ENCODE assay signal across 8 cellular contexts in the genomic region with DNA sequence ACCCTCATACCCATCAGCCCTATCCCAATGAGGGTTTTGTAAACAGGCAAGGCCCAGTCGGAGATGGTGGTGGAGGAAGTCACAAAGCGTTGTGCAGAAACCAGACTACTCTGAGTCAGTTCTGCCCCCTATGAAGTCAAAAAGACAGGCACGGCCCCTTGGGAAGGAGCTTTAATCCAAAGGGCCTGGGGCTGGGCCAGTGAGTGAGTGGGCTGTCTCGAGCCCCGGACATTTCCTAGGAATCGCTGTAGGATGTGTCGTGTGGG. TPM values are rescaled to one million over a fixed set of nuclear protein-coding genes. Genes with fewer than 3 reads are reported as not detected.
A peak's percentile ranks its signal among the peaks of the same experiment; 100 is the strongest.
DNase-seq lines count a peak whose midpoint lies in the region; ATAC-seq and TF ChIP-seq lines count a peak whose summit lies in the region.

No MANE protein-coding gene starts in this region.

- TF ChIP-seq CTCF in Calu3 (IDR thresholded peaks at IDR 0.05; ENCODE audit: unreplicated experiment): no peak
- no peak for TF ChIP-seq CTCF in omental fat pad (IDR thresholded peaks at IDR 0.05)

- BruUV-seq in Calu3 (replicated peaks; lab: Mats Ljungman, UMichigan): no TSS peak

- peaks cover 10% of the 10 kb centered on the region for H3K4me1 ChIP-seq in effector memory CD4-positive, alpha-beta T cell (ENCODE audit: control insufficient read depth, insufficient read depth, low read length, poor library complexity, severe bottlenecking)

- no peaks in the 10 kb centered on the region for H3K27me3 Mint-ChIP-seq in Calu3 (ENCODE audit: unreplicated experiment)

- peak overlapping the region; percentile 10 for H3K27ac ChIP-seq in effector memory CD4-positive, alpha-beta T cell (ENCODE audit: insufficient read depth, low read length, poor library complexity, severe bottlenecking)

- H3K4me1 Mint-ChIP-seq in Calu3 (ENCODE audit: low read depth, unreplicated experiment): peaks cover 34% of the 10 kb centered on the region

- DNase-seq in Calu3: no peak
- DNase-seq in NCI-H526 treated with DMSO at 0.1 percent for 48 hours (lab: John Stamatoyannopoulos, UW): peak; percentile 45
- DNase-seq in effector memory CD4-positive, alpha-beta T cell: no peak
- no peak for DNase-seq in omental fat pad (ENCODE audit: low spot score)
- DNase-seq in D341Med (ENCODE audit: low spot score): no peak
- DNase-seq in NCI-H524 (lab: John Stamatoyannopoulos, UW): no peak
- DNase-seq in NK-92 (lab: John Stamatoyannopoulos, UW; ENCODE audit: unreplicated experiment): no peak

- H3K4me3 Mint-ChIP-seq in Calu3 (ENCODE audit: low read depth, unreplicated experiment): peak overlapping the region; percentile 88

- ATAC-seq in omental fat pad (ENCODE audit: low FRiP score) (peak; percentile 22), HG03571 (IDR thresholded peaks at IDR 0.05; ENCODE audit: unreplicated experiment) (no peak)

- H3K4me3 ChIP-seq in effector memory CD4-positive, alpha-beta T cell (ENCODE audit: insufficient read depth, low read depth, low read length, poor library complexity, severe bottlenecking): no peak overlapping the region

- CTCF ChIA-PET in Calu3 (lab: Charles Lee): interaction anchor here (0.8 to 7.5 kb wide), 21 partner anchors 8 to 451 kb away, joined by 3 to 101 read pairs (median 4); no protein-coding TSS in a partner anchor

- H3K36me3 ChIP-seq in effector memory CD4-positive, alpha-beta T cell (ENCODE audit: control insufficient read depth, insufficient read depth, low read length): no peaks in the 10 kb centered on the region

- no peak overlapping the region for H3K27ac Mint-ChIP-seq in Calu3 (ENCODE audit: unreplicated experiment)

- peaks cover 33% of the 10 kb centered on the region for H3K36me3 Mint-ChIP-seq in Calu3 (ENCODE audit: insufficient read depth, unreplicated experiment)

- no peaks in the 10 kb centered on the region for H3K27me3 ChIP-seq in effector memory CD4-positive, alpha-beta T cell (replicated peaks; ENCODE audit: control insufficient read depth, insufficient read depth, low read length, poor library complexity, severe bottlenecking)

- no peaks in the 10 kb centered on the region for H3K9me3 ChIP-seq in effector memory CD4-positive, alpha-beta T cell (ENCODE audit: control insufficient read depth, low read length)

- intact Hi-C loops in Calu3 (cut with micrococcal nuclease; ENCODE audit: unreplicated experiment): loop anchor here (1.0 to 5.0 kb wide), 6 partner anchors 27 to 437 kb away; partner anchors contain the start of gene GNAI3

- H3K9me3 Mint-ChIP-seq in Calu3 (ENCODE audit: low read depth, unreplicated experiment): no peaks in the 10 kb centered on the region

RNA-seq across cellular contexts. Expression of gene AHCYL1, which starts 0.4 kb away (rescaled TPM):
- 54.2 and 56.5 TPM in 2 replicates for total RNA-seq in Calu3 (2022)
- 100 to 1,000 TPM in 2 of 4 donors, 10 to 100 TPM in 2; 76.0 to 107 (median 95.8) TPM for total RNA-seq in omental fat pad

RNA-seq across cellular contexts. Expression of gene STRIP1, which starts 50.3 kb away (rescaled TPM):
- total RNA-seq in Calu3 (2022) (27.5 and 28.4 TPM in 2 replicates), omental fat pad (10 to 100 TPM; 36.7 to 50.7 (median 46.1) TPM)
